ENCODE assay signal across 7 cellular contexts in the genomic region with DNA sequence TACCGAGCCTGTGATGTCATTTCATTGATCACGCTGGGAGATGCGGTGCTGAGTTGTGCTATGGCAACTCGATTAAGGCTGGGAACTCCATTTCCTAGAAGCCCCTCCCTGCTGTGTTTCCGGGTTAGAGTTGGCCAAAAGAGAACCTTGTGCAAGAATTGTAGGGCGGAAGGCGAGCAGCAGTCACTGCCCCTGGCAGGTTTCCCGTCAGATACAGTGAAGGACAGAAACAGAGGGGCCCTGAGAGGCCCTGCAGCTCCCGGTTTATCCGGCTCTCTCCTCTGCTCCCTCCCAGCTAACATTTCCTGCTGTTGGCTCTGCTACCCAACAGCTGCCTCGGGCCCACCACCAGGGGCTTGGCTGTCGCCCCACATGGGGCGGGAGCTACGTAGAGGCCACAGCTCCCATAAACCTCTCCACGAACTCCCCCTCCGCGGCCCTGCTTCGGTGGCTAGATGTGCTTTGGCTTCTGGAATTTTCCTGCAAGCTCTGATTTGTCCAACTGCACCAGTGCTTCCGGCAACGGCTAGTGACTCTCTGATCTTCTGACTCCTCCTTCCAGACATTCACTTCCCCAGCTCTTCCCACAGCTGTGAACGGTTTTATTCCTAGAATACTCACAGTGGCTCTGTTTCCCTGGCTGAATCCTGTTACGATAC.
DNase-seq lines count a peak whose midpoint lies in the region; ATAC-seq and TF ChIP-seq lines count a peak whose summit lies in the region.

No MANE protein-coding gene starts in this region.

- peak overlapping the region; percentile 77 for H3K4me3 Mint-ChIP-seq in activated T-helper 17 cell treated with anti-CD3 and anti-CD28 coated beads, Interleukin-2, amount 50 U/mL, for 72 hours
- H3K4me3 Mint-ChIP-seq in natural killer cell: peak overlapping the region; percentile 64

- no peak for TF ChIP-seq CTCF in Panc1 (IDR thresholded peaks at IDR 0.05)
- no peak for TF ChIP-seq CTCF in natural killer cell (IDR thresholded peaks at IDR 0.05)
- TF ChIP-seq CTCF in stomach (IDR thresholded peaks at IDR 0.05): no peak
- TF ChIP-seq CTCF in WERI-Rb-1 (IDR thresholded peaks at IDR 0.05; ENCODE audit: low read depth, low read length): no peak

- POLR2A ChIA-PET in Panc1 (lab: Charles Lee): no interaction called here

- no peaks in the 10 kb centered on the region for H3K27me3 Mint-ChIP-seq in activated T-helper 17 cell treated with anti-CD3 and anti-CD28 coated beads, Interleukin-2, amount 50 U/mL, for 72 hours
- peaks cover 0 to 14% of the 10 kb centered on the region in 2 donors for H3K27me3 Mint-ChIP-seq in natural killer cell (ENCODE audit: low read depth in 2 of 2)

- H3K36me3 ChIP-seq in Panc1 (ENCODE audit: control insufficient read depth, insufficient read depth, low read length): no peaks in the 10 kb centered on the region
- no peaks in the 10 kb centered on the region for H3K36me3 ChIP-seq in stomach
- H3K36me3 ChIP-seq in WERI-Rb-1: no peaks in the 10 kb centered on the region

- CTCF ChIA-PET in Panc1 (lab: Charles Lee): interaction anchor here (1.1 kb wide), 1 partner anchor 132 kb away, joined by 3 read pairs; no protein-coding TSS in a partner anchor

- peak; percentile 52 for ATAC-seq in GM21529 (IDR thresholded peaks at IDR 0.05; ENCODE audit: unreplicated experiment)
- peak; percentile 89 for ATAC-seq in Panc1
- ATAC-seq in activated T-helper 17 cell treated with anti-CD3 and anti-CD28 coated beads, Interleukin-2, amount 50 U/mL, for 72 hours (replicated peaks): peak; percentile 69
- ATAC-seq in natural killer cell: peak; percentile 87 to 91 (median 89)

- no peaks in the 10 kb centered on the region for H3K9me3 Mint-ChIP-seq in activated T-helper 17 cell treated with anti-CD3 and anti-CD28 coated beads, Interleukin-2, amount 50 U/mL, for 72 hours
- no peaks in the 10 kb centered on the region for H3K9me3 Mint-ChIP-seq in natural killer cell

- in situ Hi-C loops in Panc1 (cut with HindIII; ENCODE audit: low pct_unique_long_range_greater_than_20kb, low sequenced_read_pairs): no loop called here

- intact Hi-C loops in Panc1 (cut with micrococcal nuclease; ENCODE audit: unreplicated experiment) (no loop called here), natural killer cell (cut with micrococcal nuclease) (loop anchor here (5.0 kb wide), 1 partner anchor 102 kb away; no protein-coding TSS in a partner anchor), stomach (cut with DNase I; ENCODE audit: low total_unique reads) (no loop called here)

- H3K4me1 ChIP-seq in Panc1 (ENCODE audit: control insufficient read depth, insufficient read depth, low read length) (0 out of 2 replicates have a peak, but pooled peaks cover 2% of the 10 kb centered on the region), stomach (peaks cover 0 to 21% (median 8%) of the 10 kb centered on the region in 4 donors)

- no peaks in the 10 kb centered on the region for H3K36me3 Mint-ChIP-seq in activated T-helper 17 cell treated with anti-CD3 and anti-CD28 coated beads, Interleukin-2, amount 50 U/mL, for 72 hours (ENCODE audit: low read depth)
- no peaks in the 10 kb centered on the region for H3K36me3 Mint-ChIP-seq in natural killer cell

- 2 to 23% (median 5%) methylated on average over 14 to 22 of the region's 22 CpGs for WGBS in stomach, 5 donors

- H3K27me3 ChIP-seq in Panc1 (ENCODE audit: control insufficient read depth, insufficient read depth, low read length): no peaks in the 10 kb centered on the region
- no peaks in the 10 kb centered on the region for H3K27me3 ChIP-seq in stomach
- peaks cover 15% of the 10 kb centered on the region for H3K27me3 ChIP-seq in WERI-Rb-1 (ENCODE audit: insufficient read depth, low read depth, severe bottlenecking)

- no peak for TF ChIP-seq POLR2A in stomach (IDR thresholded peaks at IDR 0.05)

- H3K4me3 ChIP-seq in Panc1 (ENCODE audit: low read depth in 2 of 2, low read length in 2 of 2) (peak overlapping the region; percentile 23 to 45), stomach (peak overlapping the region; percentile 7 to 32 (median 24)), WERI-Rb-1 (ENCODE audit: low read depth, low read length) (no peak overlapping the region)

- peaks cover 5% of the 10 kb centered on the region for H3K4me1 Mint-ChIP-seq in activated T-helper 17 cell treated with anti-CD3 and anti-CD28 coated beads, Interleukin-2, amount 50 U/mL, for 72 hours
- peaks cover 6 to 14% of the 10 kb centered on the region in 2 donors for H3K4me1 Mint-ChIP-seq in natural killer cell

- peak overlapping the region; percentile 55 for H3K27ac Mint-ChIP-seq in activated T-helper 17 cell treated with anti-CD3 and anti-CD28 coated beads, Interleukin-2, amount 50 U/mL, for 72 hours
- H3K27ac Mint-ChIP-seq in natural killer cell: peak overlapping the region; percentile 56 to 91

- DNase-seq in Panc1 (ENCODE audit: low read depth, low spot score) (no peak), fibroblast of peridontal ligament (ENCODE audit: extremely low read depth) (peak; percentile 92), natural killer cell (peak; percentile 26), stomach (peak; percentile 79), WERI-Rb-1 (no peak)

- no peaks in the 10 kb centered on the region for H3K9me3 ChIP-seq in Panc1 (ENCODE audit: control insufficient read depth, insufficient read depth, low read depth, low read length)
- no peaks in the 10 kb centered on the region for H3K9me3 ChIP-seq in stomach
- H3K9me3 ChIP-seq in WERI-Rb-1 (ENCODE audit: severe bottlenecking): no peaks in the 10 kb centered on the region

- TF ChIP-seq EP300 in stomach (IDR thresholded peaks at IDR 0.05): no peak

- BruUV-seq in Panc1 (replicated peaks; lab: Mats Ljungman, UMichigan): no TSS peak

- H3K27ac ChIP-seq in Panc1 (ENCODE audit: low read length) (peak overlapping the region; percentile 68), stomach (peak overlapping the region; percentile 77 to 93 (median 85)), WERI-Rb-1 (no peak overlapping the region)

Comparison
In these comparisons a context has a peak if more than half of its experiments do, and no peak if none do; other contexts are left out.
1. DNase-seq: peak in fibroblast of peridontal ligament (single experiment), natural killer cell (single experiment) and stomach (single experiment); none in Panc1 (single experiment) and WERI-Rb-1 (single experiment).
2. Peak in every context shown above with its lines, with median percentiles within 50 percentile points of each other: ATAC-seq.